25 cellular contexts compared by ENCODE assay signal in the genomic region with DNA sequence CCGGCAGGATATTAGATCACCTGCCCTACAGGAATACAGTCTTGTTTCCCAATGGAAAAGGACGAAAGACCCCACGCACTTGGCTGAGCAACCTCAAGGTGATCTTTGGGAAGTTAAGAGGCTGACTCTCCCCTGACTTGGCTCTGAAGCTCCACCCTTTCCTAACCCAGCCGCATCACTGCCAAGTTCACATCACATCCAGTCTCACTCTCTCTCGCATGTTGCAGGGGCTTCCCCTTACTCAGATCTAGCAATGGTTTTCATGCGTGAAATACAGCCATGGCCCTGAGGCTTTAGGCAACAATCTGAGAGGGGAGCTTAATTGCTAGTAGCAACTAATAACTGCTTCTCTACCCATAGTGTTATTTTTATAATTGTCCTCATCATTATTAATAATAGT.
DNase-seq lines count a peak whose midpoint lies in the region; ATAC-seq and TF ChIP-seq lines count a peak whose summit lies in the region.
"Had no signal": no experiment of that assay in that cellular context is flagged by ENCODE, and none has a peak within 500 bp of the region (broad histone marks: within the 10 kb centered on the region; RNA-seq: fewer than 3 reads in every experiment).

No MANE protein-coding gene starts in this region.

- H3K79me1 ChIP-seq in mesendoderm (ENCODE audit: low read length) = no peaks in the 10 kb centered on the region

- H3K56ac ChIP-seq in mesendoderm (ENCODE audit: low read length) = no peak overlapping the region

- H3K27ac ChIP-seq in CD4-positive, CD25-positive, alpha-beta regulatory T cell (ENCODE audit: insufficient read depth, low read length, poor library complexity, severe bottlenecking) = no peak overlapping the region
- H3K27ac ChIP-seq in mesendoderm (ENCODE audit: low read depth, low read length) = no peak overlapping the region
- H3K27ac ChIP-seq: BLaER1 treated with 17β-estradiol and CSF1 and Interleukin-3, amounts not matched to agents 10 nM and 100 nM; gastrocnemius medialis; neutrophil; prostate gland; right lobe of liver had no signal

- no peak overlapping the region for H2BK15ac ChIP-seq in mesendoderm (replicated peaks; ENCODE audit: low read depth)

- DNase-seq in CD4-positive, CD25-positive, alpha-beta regulatory T cell = no peak
- DNase-seq in GM12865 (ENCODE audit: low read depth) (peak; percentile 5), mesendoderm (peak; percentile 14), NCI-H1694 (lab: John Stamatoyannopoulos, UW) (no peak), dermis blood vessel endothelial cell (no peak), BE2C (no peak)
- no peak for DNase-seq in activated naive CD8-positive, alpha-beta T cell treated with anti-CD3 and anti-CD28 coated beads for 36 hours
- DNase-seq: activated CD4-positive, CD25-positive, alpha-beta regulatory T cell; activated gamma-delta T cell; activated T-cell treated with anti-CD3 and anti-CD28 coated beads, Interleukin-2, amount 50 U/mL, for 1 hour; COR-L47; gastrocnemius medialis; naive thymus-derived CD4-positive, alpha-beta T cell; NCI-H1105; NCI-H187 treated with DMSO at 0.1 percent for 48 hours; NCI-H2171 treated with DMSO at 0.1 percent for 48 hours; NCI-H510A; right lobe of liver; spleen; stimulated activated CD4-positive, alpha-beta T cell treated with anti-CD3 and anti-CD28 coated beads, Interleukin-2, amount 100 ng/mL, for 48 hours; T-helper 1 cell had no signal

- no peak overlapping the region for H2BK120ac ChIP-seq in mesendoderm (ENCODE audit: low read depth, low read length)

- H3K9ac ChIP-seq in mesendoderm (ENCODE audit: low read length) = no peak overlapping the region
- H3K9ac ChIP-seq: BLaER1 treated with 17β-estradiol and CSF1 and Interleukin-3, amounts not matched to agents 10 nM and 100 nM had no signal

- H3K4me1 Mint-ChIP-seq in CD4-positive, CD25-positive, alpha-beta regulatory T cell = peaks cover 0 to 4% (median 0%) of the 10 kb centered on the region in 4 donors
- H3K4me1 Mint-ChIP-seq in activated naive CD8-positive, alpha-beta T cell treated with anti-CD3 and anti-CD28 coated beads for 36 hours = peaks cover 2% of the 10 kb centered on the region
- H3K4me1 Mint-ChIP-seq: brain; naive thymus-derived CD4-positive, alpha-beta T cell had no signal

- H3K23ac ChIP-seq in mesendoderm (ENCODE audit: low read length) = no peak overlapping the region

- H3K4me3 ChIP-seq in CD4-positive, CD25-positive, alpha-beta regulatory T cell (ENCODE audit: low read depth, low read length) = no peak overlapping the region
- H3K4me3 ChIP-seq in GM12865 (ENCODE audit: low read depth, low read length) = no peak overlapping the region
- no peak overlapping the region for H3K4me3 ChIP-seq in mesendoderm (ENCODE audit: low read length)
- H3K4me3 ChIP-seq in BE2C (ENCODE audit: low read depth, low read length) = no peak overlapping the region
- H3K4me3 ChIP-seq: BLaER1 treated with 17β-estradiol and CSF1 and Interleukin-3, amounts not matched to agents 10 nM and 100 nM; gastrocnemius medialis; prostate gland; right lobe of liver; spleen had no signal

- H3K9me3 ChIP-seq in CD4-positive, CD25-positive, alpha-beta regulatory T cell (ENCODE audit: control insufficient read depth in 2 of 2, low read length in 2 of 2) = no peaks in the 10 kb centered on the region
- H3K9me3 ChIP-seq in BE2C = no peaks in the 10 kb centered on the region
- H3K9me3 ChIP-seq: BLaER1 treated with 17β-estradiol and CSF1 and Interleukin-3, amounts not matched to agents 10 nM and 100 nM; gastrocnemius medialis; neutrophil; prostate gland; right lobe of liver; spleen had no signal

- H4K5ac ChIP-seq in mesendoderm (ENCODE audit: low read length) = no peak overlapping the region

- peaks cover 47% of the 10 kb centered on the region for H3K36me3 Mint-ChIP-seq in CD4-positive, CD25-positive, alpha-beta regulatory T cell
- H3K36me3 Mint-ChIP-seq in activated naive CD8-positive, alpha-beta T cell treated with anti-CD3 and anti-CD28 coated beads for 36 hours = peaks cover 12% of the 10 kb centered on the region
- H3K36me3 Mint-ChIP-seq: brain had no signal

- H3K18ac ChIP-seq in mesendoderm (ENCODE audit: low read length) = no peak overlapping the region

- H3K4me1 ChIP-seq in CD4-positive, CD25-positive, alpha-beta regulatory T cell (ENCODE audit: control insufficient read depth, insufficient read depth, low read length, poor library complexity, severe bottlenecking) = no peaks in the 10 kb centered on the region
- no peaks in the 10 kb centered on the region for H3K4me1 ChIP-seq in mesendoderm (ENCODE audit: control insufficient read depth, low read depth, low read length)
- no peaks in the 10 kb centered on the region for H3K4me1 ChIP-seq in BE2C
- H3K4me1 ChIP-seq: BLaER1 treated with 17β-estradiol and CSF1 and Interleukin-3, amounts not matched to agents 10 nM and 100 nM; gastrocnemius medialis; prostate gland; right lobe of liver; spleen had no signal

- no CpG with 5 or more reads among the region's 6 CpGs for WGBS in mesendoderm (ENCODE audit: extremely low coverage, insufficient coverage, low lambda C conversion rate)

- TF ChIP-seq CTCF in GM12865 (IDR thresholded peaks at IDR 0.05; ENCODE audit: insufficient read depth, low read depth, low read length, missing control alignments) (no peak), BE2C (IDR thresholded peaks at IDR 0.05; ENCODE audit: low read depth, low read length) (no peak)

- H3K4me2 ChIP-seq in mesendoderm (ENCODE audit: low read length) = no peak overlapping the region
- H3K4me2 ChIP-seq: BLaER1 treated with 17β-estradiol and CSF1 and Interleukin-3, amounts not matched to agents 10 nM and 100 nM had no signal

- no peaks in the 10 kb centered on the region for H3K27me3 ChIP-seq in CD4-positive, CD25-positive, alpha-beta regulatory T cell (ENCODE audit: control insufficient read depth, insufficient read depth, low read length)
- H3K27me3 ChIP-seq in mesendoderm (ENCODE audit: insufficient read depth, low read length, poor library complexity) = no peaks in the 10 kb centered on the region
- H3K27me3 ChIP-seq in BE2C = no peaks in the 10 kb centered on the region
- H3K27me3 ChIP-seq: BLaER1 treated with 17β-estradiol and CSF1 and Interleukin-3, amounts not matched to agents 10 nM and 100 nM; gastrocnemius medialis; neutrophil; right lobe of liver; spleen had no signal

- no peaks in the 10 kb centered on the region for H3K9me3 Mint-ChIP-seq in CD4-positive, CD25-positive, alpha-beta regulatory T cell
- no peaks in the 10 kb centered on the region for H3K9me3 Mint-ChIP-seq in activated naive CD8-positive, alpha-beta T cell treated with anti-CD3 and anti-CD28 coated beads for 36 hours
- H3K9me3 Mint-ChIP-seq: brain; naive thymus-derived CD4-positive, alpha-beta T cell had no signal

- no peak overlapping the region for H3K4ac ChIP-seq in mesendoderm (ENCODE audit: low read depth, low read length)

- no peak overlapping the region for H2BK5ac ChIP-seq in mesendoderm (ENCODE audit: low read length)

- H3K36me3 ChIP-seq in CD4-positive, CD25-positive, alpha-beta regulatory T cell (ENCODE audit: control insufficient read depth, insufficient read depth, low read length) = peaks cover 99% of the 10 kb centered on the region
- no peaks in the 10 kb centered on the region for H3K36me3 ChIP-seq in mesendoderm (ENCODE audit: control insufficient read depth, insufficient read depth, low read length)
- H3K36me3 ChIP-seq in BE2C = no peaks in the 10 kb centered on the region
- H3K36me3 ChIP-seq: gastrocnemius medialis, prostate gland had no signal

- no peak overlapping the region for H2AK5ac ChIP-seq in mesendoderm (ENCODE audit: low read length)

- H4K8ac ChIP-seq in mesendoderm (ENCODE audit: low read depth, low read length) = no peak overlapping the region

- peak overlapping the region in 2 of 3 donors; percentile 64 to 65 for H3K27ac Mint-ChIP-seq in CD4-positive, CD25-positive, alpha-beta regulatory T cell
- peak overlapping the region; percentile 42 for H3K27ac Mint-ChIP-seq in activated naive CD8-positive, alpha-beta T cell treated with anti-CD3 and anti-CD28 coated beads for 36 hours
- H3K27ac Mint-ChIP-seq: brain had no signal

- no peaks in the 10 kb centered on the region for H3K27me3 Mint-ChIP-seq in CD4-positive, CD25-positive, alpha-beta regulatory T cell
- H3K27me3 Mint-ChIP-seq in activated naive CD8-positive, alpha-beta T cell treated with anti-CD3 and anti-CD28 coated beads for 36 hours = no peaks in the 10 kb centered on the region
- H3K27me3 Mint-ChIP-seq: brain; naive thymus-derived CD4-positive, alpha-beta T cell had no signal

- no peak for ATAC-seq in CD4-positive, CD25-positive, alpha-beta regulatory T cell (ENCODE audit: low read depth in 2 of 2)
- ATAC-seq: gastrocnemius medialis; naive thymus-derived CD4-positive, alpha-beta T cell; right lobe of liver had no signal

- no peak overlapping the region for H3K4me3 Mint-ChIP-seq in CD4-positive, CD25-positive, alpha-beta regulatory T cell
- H3K4me3 Mint-ChIP-seq in activated naive CD8-positive, alpha-beta T cell treated with anti-CD3 and anti-CD28 coated beads for 36 hours = no peak overlapping the region
- H3K4me3 Mint-ChIP-seq: brain; naive thymus-derived CD4-positive, alpha-beta T cell had no signal

- no peaks in the 10 kb centered on the region for H3K79me2 ChIP-seq in mesendoderm (ENCODE audit: control insufficient read depth, insufficient read depth, low read length)

Comparison
In these comparisons a context has a peak if more than half of its experiments do, and no peak if none do; other contexts are left out.
1. DNase-seq: peak in GM12865 (single experiment) and mesendoderm (single experiment); none in CD4-positive, CD25-positive, alpha-beta regulatory T cell (0 of 3), activated naive CD8-positive, alpha-beta T cell treated with anti-CD3 and anti-CD28 coated beads for 36 hours (single experiment), NCI-H1694 (single experiment), dermis blood vessel endothelial cell (single experiment) and BE2C (single experiment).